Comparison of ENCODE assay signal across 8 cellular contexts in genomic region chr20:61267241-61267640, GRCh38.
"Had no signal": no experiment of that assay in that cellular context is flagged by ENCODE, and none has a peak within 500 bp of the region (broad histone marks: within the 10 kb centered on the region; RNA-seq: fewer than 3 reads in every experiment).

No MANE protein-coding gene starts in this region.

- H3K4me1 ChIP-seq: HAP-1 had no signal

- H3K27ac ChIP-seq: GM23248 had no signal

- H3K36me3 ChIP-seq: HAP-1 had no signal

- H3K4me3 ChIP-seq: GM23248, GM23338, HAP-1 had no signal

- H3K9ac ChIP-seq: GM23248 had no signal

- H3K9me3 ChIP-seq: HAP-1 had no signal

- DNase-seq: GM23248, GOT3, H7, H9, HCEC 1CT, HFFc6 had no signal

- H3K4me2 ChIP-seq: GM23338 had no signal

- H2AFZ ChIP-seq: GM23248, GM23338 had no signal
